9 cellular contexts compared by ENCODE assay signal in the genomic region with DNA sequence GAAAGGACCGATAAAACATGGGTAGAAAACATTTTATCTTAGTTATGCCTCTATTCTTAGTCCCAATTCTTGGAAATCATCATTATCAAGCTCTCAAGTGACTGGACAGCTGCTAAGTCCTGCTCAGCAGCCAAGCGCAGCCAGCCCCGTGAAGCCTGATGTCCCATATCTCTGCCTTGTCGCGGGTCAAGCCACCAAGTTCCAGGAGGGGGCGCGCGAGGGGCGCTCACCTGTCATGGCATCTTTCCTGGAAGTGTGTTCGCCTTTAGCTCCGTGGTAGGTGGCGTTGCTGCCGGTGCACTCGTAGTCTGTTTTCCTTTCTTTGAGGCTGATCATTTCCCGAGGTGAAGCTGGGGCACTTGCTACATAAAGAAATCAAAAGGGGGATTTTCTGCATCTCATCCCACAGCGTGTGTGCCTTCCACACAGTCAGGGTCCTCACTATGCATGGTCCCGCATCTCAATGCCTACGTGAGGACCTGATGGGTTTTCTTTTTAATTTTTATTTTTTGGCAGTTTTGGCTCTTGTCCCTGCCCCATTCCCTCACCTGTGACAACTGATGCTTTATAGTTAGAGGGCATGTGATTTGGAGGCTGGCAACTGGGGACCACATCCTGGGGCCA.
DNase-seq lines count a peak whose midpoint lies in the region; ATAC-seq, FAIRE-seq and TF ChIP-seq lines count a peak whose summit lies in the region.
"Had no signal": no experiment of that assay in that cellular context is flagged by ENCODE, and none has a peak within 500 bp of the region (broad histone marks: within the 10 kb centered on the region; RNA-seq: fewer than 3 reads in every experiment).

No MANE protein-coding gene starts in this region.

- no peaks in the 10 kb centered on the region for H3K79me1 ChIP-seq in IMR-90 (ENCODE audit: low read depth in 1 of 2, low read length in 2 of 2)

- H3K9me1 ChIP-seq in IMR-90 (ENCODE audit: insufficient read depth, low read length), result peaks cover 4% of the 10 kb centered on the region; the same call in 1 of the 2 replicates

- intact Hi-C loops in IMR-90 (cut with micrococcal nuclease), result loop anchor here (10.0 kb wide), 2 partner anchors 123 to 223 kb away; partner anchors contain the start of gene DAP
- intact Hi-C loops in kidney (cut with DNase I), result no loop called here

- peaks cover 11% of the 10 kb centered on the region for H3K4me1 Mint-ChIP-seq in T-helper 17 cell

- H2BK20ac ChIP-seq in IMR-90 (ENCODE audit: low read depth, low read length), result no peak overlapping the region

- no peak overlapping the region for H3K23ac ChIP-seq in IMR-90 (ENCODE audit: low read depth, low read length)

- no peak overlapping the region for H2BK120ac ChIP-seq in IMR-90 (ENCODE audit: low read depth, low read length)

- H3K4me1 ChIP-seq in IMR-90 (ENCODE audit: control insufficient read depth, insufficient read depth, low read length) (no peaks in the 10 kb centered on the region), kidney (ENCODE audit: control insufficient read depth in 1 of 2, insufficient read depth in 1 of 2, low read depth in 1 of 2, low read length in 2 of 2) (no peaks in the 10 kb centered on the region)

- ATAC-seq in GM21619 (IDR thresholded peaks at IDR 0.05; ENCODE audit: unreplicated experiment) (peak; percentile 86), IMR-90 (ENCODE audit: low read depth) (peak; percentile 53; the same call in 1 of the 2 replicates), T-helper 17 cell (peak; percentile 95)

- H2AK5ac ChIP-seq in IMR-90 (ENCODE audit: low read depth, low read length), result no peak overlapping the region

- in situ Hi-C loops in G401 (cut with HindIII; ENCODE audit: low sequenced_read_pairs) (no loop called here), IMR-90 (cut with MboI; ENCODE audit: low sequenced_read_pairs) (no loop called here), astrocyte of the cerebellum (cut with HindIII; ENCODE audit: low sequenced_read_pairs) (no loop called here)

- H4K5ac ChIP-seq in IMR-90 (ENCODE audit: low read depth, low read length), result no peak overlapping the region

- DNase-seq in G401 (ENCODE audit: low spot score) (peak; percentile 36), IMR-90 (no peak), T-helper 17 cell (peak; percentile 41 to 70 (median 41)), astrocyte of the cerebellum (ENCODE audit: low read depth) (no peak), kidney (peak; percentile 87), NCI-H2029 treated with DMSO at 0.1 percent for 48 hours (lab: John Stamatoyannopoulos, UW) (no peak)
- peak; percentile 41 to 64 for DNase-seq in stimulated activated CD4-positive, alpha-beta T cell treated with anti-CD3 and anti-CD28 coated beads, Interleukin-4, amount 100 ng/mL, for 4 hours

- POLR2A ChIA-PET in IMR-90 (lab: Charles Lee; ENCODE audit: unreplicated experiment), result no interaction called here

- H3K9ac ChIP-seq in IMR-90 (ENCODE audit: low read depth, low read length) (no peak overlapping the region), kidney (ENCODE audit: low read length in 2 of 2) (no peak overlapping the region)

- peak overlapping the region; percentile 19 for H3K27ac Mint-ChIP-seq in T-helper 17 cell

- H3K4me2 ChIP-seq in IMR-90 (ENCODE audit: low read depth, low read length), result no peak overlapping the region

- no TSS peak for BruUV-seq in IMR-90 (replicated peaks; lab: Mats Ljungman, UMichigan)

- TF ChIP-seq POLR2A in IMR-90 (IDR thresholded peaks at IDR 0.05; ENCODE audit: low read depth, low read length), result no peak

- no peak overlapping the region for H3K56ac ChIP-seq in IMR-90 (ENCODE audit: extremely low read depth, insufficient read depth, low read length)

- 9% methylated on average over 6 of the region's 18 CpGs; no CpG with 5 or more reads in 1 of the 2 experiments for WGBS in IMR-90 (ENCODE audit: extremely low coverage in 2 of 2, insufficient read length in 1 of 2), 2 experiments

- H3K27me3 Mint-ChIP-seq in T-helper 17 cell, result peaks cover 48% of the 10 kb centered on the region

- peak overlapping the region; percentile 65 for H2AFZ ChIP-seq in IMR-90 (replicated peaks; ENCODE audit: low read length, poor library complexity)

- peaks cover 5% of the 10 kb centered on the region for H3K36me3 Mint-ChIP-seq in T-helper 17 cell (ENCODE audit: low read depth)

- no peak overlapping the region for H3K14ac ChIP-seq in IMR-90 (replicated peaks; ENCODE audit: low read depth, low read length)

- H2AK9ac ChIP-seq in IMR-90 (replicated peaks; ENCODE audit: low read depth, low read length, poor library complexity), result no peak overlapping the region

- no peak overlapping the region for H3K4ac ChIP-seq in IMR-90 (ENCODE audit: low read depth, low read length)

- H3K4me3 ChIP-seq in IMR-90 (ENCODE audit: insufficient read depth, low read depth, low read length) (no peak overlapping the region), astrocyte of the cerebellum (ENCODE audit: low read depth, low read length) (no peak overlapping the region), kidney (ENCODE audit: low read length in 2 of 2) (no peak overlapping the region)

- no peaks in the 10 kb centered on the region for H4K20me1 ChIP-seq in IMR-90 (ENCODE audit: insufficient read depth, low read length)

- H4K91ac ChIP-seq in IMR-90 (ENCODE audit: insufficient read depth, low read depth, low read length), result no peak overlapping the region

- H2BK5ac ChIP-seq in IMR-90 (ENCODE audit: low read depth, low read length, poor library complexity, severe bottlenecking), result no peak overlapping the region

- no peak overlapping the region for H2BK15ac ChIP-seq in IMR-90 (ENCODE audit: low read depth, low read length)

- no peak for FAIRE-seq in kidney (lab: Jason Lieb, UNC)

- CTCF ChIA-PET in IMR-90 (lab: Yijun Ruan, JAX), result interaction anchor here (1.0 to 1.1 kb wide), 2 partner anchors 14 to 189 kb away, joined by 3 to 4 read pairs; no protein-coding TSS in a partner anchor

- peak; percentile 31; the same call in 1 of the 2 replicates for TF ChIP-seq RAD21 in IMR-90 (IDR thresholded peaks at IDR 0.05; ENCODE audit: low read length)

- H3K9me3 ChIP-seq in IMR-90 (ENCODE audit: control insufficient read depth, insufficient read depth, low read length) (no peaks in the 10 kb centered on the region), T-helper 17 cell (ENCODE audit: control insufficient read depth, low read length, poor library complexity, severe bottlenecking) (no peaks in the 10 kb centered on the region), kidney (ENCODE audit: control insufficient read depth in 1 of 2, low read length in 2 of 2) (no peaks in the 10 kb centered on the region)

- peaks cover 13% of the 10 kb centered on the region for H3K27me3 ChIP-seq in IMR-90 (ENCODE audit: control insufficient read depth, insufficient read depth, low read length)

- no peak overlapping the region for H4K8ac ChIP-seq in IMR-90 (ENCODE audit: low read depth in 2 of 2, low read length in 2 of 2)

- TF ChIP-seq CTCF in IMR-90 (conservative IDR thresholded peaks at IDR 0.05; ENCODE audit: low read depth, low read length) (peak; percentile 36), astrocyte of the cerebellum (IDR thresholded peaks at IDR 0.05; ENCODE audit: low read depth, low read length, missing control alignments) (peak; percentile 67), kidney (IDR thresholded peaks at IDR 0.05; ENCODE audit: borderline replicate concordance, extremely low read depth, insufficient read depth) (peak; percentile 67)

- dilution Hi-C loops in IMR-90 (cut with HindIII; ENCODE audit: low sequenced_read_pairs, unreplicated experiment), result no loop called here

- H3K27ac ChIP-seq in IMR-90 (ENCODE audit: insufficient read depth, low read length) (no peak overlapping the region), kidney (ENCODE audit: low read depth in 2 of 2, low read length in 2 of 2) (no peak overlapping the region)
- H3K27ac ChIP-seq: epithelial cell of prostate had no signal

- H3K4me3 Mint-ChIP-seq in T-helper 17 cell, result peak overlapping the region; percentile 59

- H3K36me3 ChIP-seq in IMR-90 (ENCODE audit: control insufficient read depth, insufficient read depth, low read length) (no peaks in the 10 kb centered on the region), kidney (ENCODE audit: control insufficient read depth in 1 of 2, insufficient read depth in 2 of 2, low read length in 2 of 2) (no peaks in the 10 kb centered on the region)

- no peak overlapping the region for H3K18ac ChIP-seq in IMR-90 (ENCODE audit: low read depth, low read length)

TF ChIP-seq in IMR-90, 13 proteins besides CTCF, POLR2A, EP300 and RAD21 (continues in another document):
- TF ChIP-seq MXI1 (IDR thresholded peaks at IDR 0.05; ENCODE audit: borderline replicate concordance, low read depth, low read length), result no peak
- no peak for TF ChIP-seq CEBPB (IDR thresholded peaks at IDR 0.05; ENCODE audit: low read depth, low read length)
- TF ChIP-seq MAFK (IDR thresholded peaks at IDR 0.05; ENCODE audit: low read depth, low read length), result no peak
- TF ChIP-seq RFX5 (IDR thresholded peaks at IDR 0.05; ENCODE audit: low read depth, low read length), result no peak
- no peak for TF ChIP-seq BHLHE40 (IDR thresholded peaks at IDR 0.05; ENCODE audit: low read depth, low read length)
- TF ChIP-seq NFE2L2 (IDR thresholded peaks at IDR 0.05; ENCODE audit: low read depth, low read length), result no peak
- TF ChIP-seq ELK1 (IDR thresholded peaks at IDR 0.05; ENCODE audit: borderline replicate concordance, low read depth, low read length), result no peak
- TF ChIP-seq, protein P1, sequence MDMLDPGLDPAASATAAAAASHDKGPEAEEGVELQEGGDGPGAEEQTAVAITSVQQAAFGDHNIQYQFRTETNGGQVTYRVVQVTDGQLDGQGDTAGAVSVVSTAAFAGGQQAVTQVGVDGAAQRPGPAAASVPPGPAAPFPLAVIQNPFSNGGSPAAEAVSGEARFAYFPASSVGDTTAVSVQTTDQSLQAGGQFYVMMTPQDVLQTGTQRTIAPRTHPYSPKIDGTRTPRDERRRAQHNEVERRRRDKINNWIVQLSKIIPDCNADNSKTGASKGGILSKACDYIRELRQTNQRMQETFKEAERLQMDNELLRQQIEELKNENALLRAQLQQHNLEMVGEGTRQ (IDR thresholded peaks at IDR 0.05; ENCODE audit: low read depth, low read length), result no peak
- no peak for TF ChIP-seq RCOR1 (IDR thresholded peaks at IDR 0.05; ENCODE audit: insufficient replicate concordance, low read length)
- no peak for TF ChIP-seq MAZ (IDR thresholded peaks at IDR 0.05; ENCODE audit: borderline replicate concordance, low read depth, low read length)
- TF ChIP-seq SMC3 (IDR thresholded peaks at IDR 0.05; ENCODE audit: low read depth, low read length), result no peak
- TF ChIP-seq FOS (IDR thresholded peaks at IDR 0.05; ENCODE audit: low read depth, low read length), result no peak

Comparison
In these comparisons a context has a peak if more than half of its experiments do, and no peak if none do; other contexts are left out.
1. DNase-seq: peak in G401 (single experiment), T-helper 17 cell (3 of 3), kidney (single experiment) and stimulated activated CD4-positive, alpha-beta T cell treated with anti-CD3 and anti-CD28 coated beads, Interleukin-4, amount 100 ng/mL, for 4 hours (2 of 2); none in IMR-90 (single experiment), astrocyte of the cerebellum (single experiment) and NCI-H2029 treated with DMSO at 0.1 percent for 48 hours (single experiment).
2. Peak in every context shown above with its lines, with median percentiles within 50 percentile points of each other: ATAC-seq and CTCF ChIP-seq.